Comparison of ENCODE assay signal across 1 cellular context in the genomic region with DNA sequence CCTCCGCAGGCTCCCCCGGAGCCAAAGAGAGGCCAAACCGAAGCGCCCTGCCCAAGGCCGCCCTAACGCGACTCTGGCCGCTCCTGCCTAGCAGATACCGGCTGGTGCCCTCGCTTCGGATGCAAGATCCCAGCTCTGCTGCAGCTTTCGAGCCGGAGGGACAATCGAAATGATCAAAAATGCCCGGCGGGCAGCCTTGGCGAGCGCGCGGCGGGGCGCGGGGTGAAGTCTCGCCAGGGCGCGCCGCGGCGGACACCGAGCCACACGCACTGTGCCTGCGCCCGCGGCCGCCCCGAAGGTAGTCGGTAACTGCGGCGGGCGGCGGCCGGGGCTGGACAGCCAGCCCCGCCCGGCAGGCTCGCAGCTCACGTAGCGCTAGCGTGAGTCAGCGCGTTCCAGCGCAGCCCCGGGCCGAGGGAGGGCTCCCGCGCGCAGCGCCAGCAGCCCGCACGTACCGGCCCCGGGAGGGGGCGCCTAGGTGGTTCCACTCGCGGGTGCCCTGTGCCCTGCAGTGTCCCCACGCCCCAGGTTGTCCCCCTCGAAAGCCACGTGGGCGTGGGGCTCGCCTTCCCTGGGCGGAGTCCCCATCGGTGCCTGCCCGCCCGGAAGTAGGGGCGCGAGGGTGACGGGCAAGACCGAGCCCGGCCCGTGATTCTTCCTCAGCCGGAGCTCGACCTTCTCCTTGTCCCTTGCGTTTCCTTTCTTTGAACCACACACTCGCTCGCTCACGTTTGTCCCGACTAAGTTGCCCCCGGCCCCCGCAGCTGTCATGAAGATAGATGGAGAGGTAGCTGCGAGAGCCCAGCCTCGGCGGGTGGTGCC.
TF ChIP-seq lines count a peak whose summit lies in the region.

No MANE protein-coding gene starts in this region.

TF ChIP-seq in K562, 482 proteins besides CTCF, POLR2A, EP300 and RAD21 (continued from another document and continues in another):
- TF ChIP-seq, protein P1, sequence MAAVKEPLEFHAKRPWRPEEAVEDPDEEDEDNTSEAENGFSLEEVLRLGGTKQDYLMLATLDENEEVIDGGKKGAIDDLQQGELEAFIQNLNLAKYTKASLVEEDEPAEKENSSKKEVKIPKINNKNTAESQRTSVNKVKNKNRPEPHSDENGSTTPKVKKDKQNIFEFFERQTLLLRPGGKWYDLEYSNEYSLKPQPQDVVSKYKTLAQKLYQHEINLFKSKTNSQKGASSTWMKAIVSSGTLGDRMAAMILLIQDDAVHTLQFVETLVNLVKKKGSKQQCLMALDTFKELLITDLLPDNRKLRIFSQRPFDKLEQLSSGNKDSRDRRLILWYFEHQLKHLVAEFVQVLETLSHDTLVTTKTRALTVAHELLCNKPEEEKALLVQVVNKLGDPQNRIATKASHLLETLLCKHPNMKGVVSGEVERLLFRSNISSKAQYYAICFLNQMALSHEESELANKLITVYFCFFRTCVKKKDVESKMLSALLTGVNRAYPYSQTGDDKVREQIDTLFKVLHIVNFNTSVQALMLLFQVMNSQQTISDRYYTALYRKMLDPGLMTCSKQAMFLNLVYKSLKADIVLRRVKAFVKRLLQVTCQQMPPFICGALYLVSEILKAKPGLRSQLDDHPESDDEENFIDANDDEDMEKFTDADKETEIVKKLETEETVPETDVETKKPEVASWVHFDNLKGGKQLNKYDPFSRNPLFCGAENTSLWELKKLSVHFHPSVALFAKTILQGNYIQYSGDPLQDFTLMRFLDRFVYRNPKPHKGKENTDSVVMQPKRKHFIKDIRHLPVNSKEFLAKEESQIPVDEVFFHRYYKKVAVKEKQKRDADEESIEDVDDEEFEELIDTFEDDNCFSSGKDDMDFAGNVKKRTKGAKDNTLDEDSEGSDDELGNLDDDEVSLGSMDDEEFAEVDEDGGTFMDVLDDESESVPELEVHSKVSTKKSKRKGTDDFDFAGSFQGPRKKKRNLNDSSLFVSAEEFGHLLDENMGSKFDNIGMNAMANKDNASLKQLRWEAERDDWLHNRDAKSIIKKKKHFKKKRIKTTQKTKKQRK (IDR thresholded peaks at IDR 0.05; ENCODE audit: borderline replicate concordance, low read depth, low read length) = no peak
- TF ChIP-seq TRIM24 (IDR thresholded peaks at IDR 0.05) (peak in 1 of 2 experiments; percentile 48; a peak in 1 of 4 replicates), KDM2B (CRISPR knock-in tag; IDR thresholded peaks at IDR 0.05) (peak; percentile 45; the same call in 1 of the 2 replicates), HDAC2 (IDR thresholded peaks at IDR 0.05) (peak; percentile 46; the same call in 1 of the 2 replicates), FOXK1 (CRISPR knock-in tag; IDR thresholded peaks at IDR 0.05; ENCODE audit: borderline replicate concordance) (no peak), HDAC1 (IDR thresholded peaks at IDR 0.05) (peak in 1 of 2 experiments; percentile 59; a peak in 2 of 4 replicates), NR1H2 (CRISPR knock-in tag; IDR thresholded peaks at IDR 0.05) (no peak), TCFL5 (CRISPR knock-in tag; conservative IDR thresholded peaks at IDR 0.05) (no peak), NRF1 (conservative IDR thresholded peaks at IDR 0.05 in 1 of 2, IDR thresholded peaks at IDR 0.05 in 1 of 2) (peak; percentile 83 to 84), LARP7 (IDR thresholded peaks at IDR 0.05) (no peak), SUPT5H (IDR thresholded peaks at IDR 0.05) (0 out of 2 replicates have a peak, but pooled peaks have one; percentile 53), NFATC3 (IDR thresholded peaks at IDR 0.05) (no peak), HDAC3 (IDR thresholded peaks at IDR 0.05; ENCODE audit: borderline replicate concordance, partially characterized antibody) (no peak)
- TF ChIP-seq, protein P2, sequence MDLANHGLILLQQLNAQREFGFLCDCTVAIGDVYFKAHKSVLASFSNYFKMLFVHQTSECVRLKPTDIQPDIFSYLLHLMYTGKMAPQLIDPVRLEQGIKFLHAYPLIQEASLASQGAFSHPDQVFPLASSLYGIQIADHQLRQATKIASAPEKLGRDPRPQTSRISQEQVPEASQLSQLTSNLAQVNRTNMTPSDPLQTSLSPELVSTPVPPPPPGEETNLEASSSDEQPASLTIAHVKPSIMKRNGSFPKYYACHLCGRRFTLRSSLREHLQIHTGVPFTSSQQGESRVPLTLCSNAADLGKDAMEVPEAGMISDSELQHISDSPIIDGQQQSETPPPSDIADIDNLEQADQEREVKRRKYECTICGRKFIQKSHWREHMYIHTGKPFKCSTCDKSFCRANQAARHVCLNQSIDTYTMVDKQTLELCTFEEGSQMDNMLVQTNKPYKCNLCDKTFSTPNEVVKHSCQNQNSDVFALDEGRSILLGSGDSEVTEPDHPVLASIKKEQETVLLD (IDR thresholded peaks at IDR 0.05) = peak; percentile 70; the same call in 1 of the 2 replicates
- TF ChIP-seq, protein P3, sequence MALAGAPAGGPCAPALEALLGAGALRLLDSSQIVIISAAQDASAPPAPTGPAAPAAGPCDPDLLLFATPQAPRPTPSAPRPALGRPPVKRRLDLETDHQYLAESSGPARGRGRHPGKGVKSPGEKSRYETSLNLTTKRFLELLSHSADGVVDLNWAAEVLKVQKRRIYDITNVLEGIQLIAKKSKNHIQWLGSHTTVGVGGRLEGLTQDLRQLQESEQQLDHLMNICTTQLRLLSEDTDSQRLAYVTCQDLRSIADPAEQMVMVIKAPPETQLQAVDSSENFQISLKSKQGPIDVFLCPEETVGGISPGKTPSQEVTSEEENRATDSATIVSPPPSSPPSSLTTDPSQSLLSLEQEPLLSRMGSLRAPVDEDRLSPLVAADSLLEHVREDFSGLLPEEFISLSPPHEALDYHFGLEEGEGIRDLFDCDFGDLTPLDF (CRISPR knock-in tag; IDR thresholded peaks at IDR 0.05) = no peak
- TF ChIP-seq, protein P4, sequence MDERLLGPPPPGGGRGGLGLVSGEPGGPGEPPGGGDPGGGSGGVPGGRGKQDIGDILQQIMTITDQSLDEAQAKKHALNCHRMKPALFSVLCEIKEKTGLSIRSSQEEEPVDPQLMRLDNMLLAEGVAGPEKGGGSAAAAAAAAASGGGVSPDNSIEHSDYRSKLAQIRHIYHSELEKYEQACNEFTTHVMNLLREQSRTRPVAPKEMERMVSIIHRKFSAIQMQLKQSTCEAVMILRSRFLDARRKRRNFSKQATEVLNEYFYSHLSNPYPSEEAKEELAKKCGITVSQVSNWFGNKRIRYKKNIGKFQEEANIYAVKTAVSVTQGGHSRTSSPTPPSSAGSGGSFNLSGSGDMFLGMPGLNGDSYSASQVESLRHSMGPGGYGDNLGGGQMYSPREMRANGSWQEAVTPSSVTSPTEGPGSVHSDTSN (CRISPR knock-in tag; IDR thresholded peaks at IDR 0.05; ENCODE audit: low read depth) = no peak
- TF ChIP-seq, protein P4 (tag; conservative IDR thresholded peaks at IDR 0.05; ENCODE audit: low read depth) = 0 out of 2 replicates have a peak, but pooled peaks have one; percentile 25
- TF ChIP-seq, protein P5, sequence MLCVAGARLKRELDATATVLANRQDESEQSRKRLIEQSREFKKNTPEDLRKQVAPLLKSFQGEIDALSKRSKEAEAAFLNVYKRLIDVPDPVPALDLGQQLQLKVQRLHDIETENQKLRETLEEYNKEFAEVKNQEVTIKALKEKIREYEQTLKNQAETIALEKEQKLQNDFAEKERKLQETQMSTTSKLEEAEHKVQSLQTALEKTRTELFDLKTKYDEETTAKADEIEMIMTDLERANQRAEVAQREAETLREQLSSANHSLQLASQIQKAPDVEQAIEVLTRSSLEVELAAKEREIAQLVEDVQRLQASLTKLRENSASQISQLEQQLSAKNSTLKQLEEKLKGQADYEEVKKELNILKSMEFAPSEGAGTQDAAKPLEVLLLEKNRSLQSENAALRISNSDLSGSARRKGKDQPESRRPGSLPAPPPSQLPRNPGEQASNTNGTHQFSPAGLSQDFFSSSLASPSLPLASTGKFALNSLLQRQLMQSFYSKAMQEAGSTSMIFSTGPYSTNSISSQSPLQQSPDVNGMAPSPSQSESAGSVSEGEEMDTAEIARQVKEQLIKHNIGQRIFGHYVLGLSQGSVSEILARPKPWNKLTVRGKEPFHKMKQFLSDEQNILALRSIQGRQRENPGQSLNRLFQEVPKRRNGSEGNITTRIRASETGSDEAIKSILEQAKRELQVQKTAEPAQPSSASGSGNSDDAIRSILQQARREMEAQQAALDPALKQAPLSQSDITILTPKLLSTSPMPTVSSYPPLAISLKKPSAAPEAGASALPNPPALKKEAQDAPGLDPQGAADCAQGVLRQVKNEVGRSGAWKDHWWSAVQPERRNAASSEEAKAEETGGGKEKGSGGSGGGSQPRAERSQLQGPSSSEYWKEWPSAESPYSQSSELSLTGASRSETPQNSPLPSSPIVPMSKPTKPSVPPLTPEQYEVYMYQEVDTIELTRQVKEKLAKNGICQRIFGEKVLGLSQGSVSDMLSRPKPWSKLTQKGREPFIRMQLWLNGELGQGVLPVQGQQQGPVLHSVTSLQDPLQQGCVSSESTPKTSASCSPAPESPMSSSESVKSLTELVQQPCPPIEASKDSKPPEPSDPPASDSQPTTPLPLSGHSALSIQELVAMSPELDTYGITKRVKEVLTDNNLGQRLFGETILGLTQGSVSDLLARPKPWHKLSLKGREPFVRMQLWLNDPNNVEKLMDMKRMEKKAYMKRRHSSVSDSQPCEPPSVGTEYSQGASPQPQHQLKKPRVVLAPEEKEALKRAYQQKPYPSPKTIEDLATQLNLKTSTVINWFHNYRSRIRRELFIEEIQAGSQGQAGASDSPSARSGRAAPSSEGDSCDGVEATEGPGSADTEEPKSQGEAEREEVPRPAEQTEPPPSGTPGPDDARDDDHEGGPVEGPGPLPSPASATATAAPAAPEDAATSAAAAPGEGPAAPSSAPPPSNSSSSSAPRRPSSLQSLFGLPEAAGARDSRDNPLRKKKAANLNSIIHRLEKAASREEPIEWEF (CRISPR knock-in tag; IDR thresholded peaks at IDR 0.05) = no peak
- TF ChIP-seq, protein P6, sequence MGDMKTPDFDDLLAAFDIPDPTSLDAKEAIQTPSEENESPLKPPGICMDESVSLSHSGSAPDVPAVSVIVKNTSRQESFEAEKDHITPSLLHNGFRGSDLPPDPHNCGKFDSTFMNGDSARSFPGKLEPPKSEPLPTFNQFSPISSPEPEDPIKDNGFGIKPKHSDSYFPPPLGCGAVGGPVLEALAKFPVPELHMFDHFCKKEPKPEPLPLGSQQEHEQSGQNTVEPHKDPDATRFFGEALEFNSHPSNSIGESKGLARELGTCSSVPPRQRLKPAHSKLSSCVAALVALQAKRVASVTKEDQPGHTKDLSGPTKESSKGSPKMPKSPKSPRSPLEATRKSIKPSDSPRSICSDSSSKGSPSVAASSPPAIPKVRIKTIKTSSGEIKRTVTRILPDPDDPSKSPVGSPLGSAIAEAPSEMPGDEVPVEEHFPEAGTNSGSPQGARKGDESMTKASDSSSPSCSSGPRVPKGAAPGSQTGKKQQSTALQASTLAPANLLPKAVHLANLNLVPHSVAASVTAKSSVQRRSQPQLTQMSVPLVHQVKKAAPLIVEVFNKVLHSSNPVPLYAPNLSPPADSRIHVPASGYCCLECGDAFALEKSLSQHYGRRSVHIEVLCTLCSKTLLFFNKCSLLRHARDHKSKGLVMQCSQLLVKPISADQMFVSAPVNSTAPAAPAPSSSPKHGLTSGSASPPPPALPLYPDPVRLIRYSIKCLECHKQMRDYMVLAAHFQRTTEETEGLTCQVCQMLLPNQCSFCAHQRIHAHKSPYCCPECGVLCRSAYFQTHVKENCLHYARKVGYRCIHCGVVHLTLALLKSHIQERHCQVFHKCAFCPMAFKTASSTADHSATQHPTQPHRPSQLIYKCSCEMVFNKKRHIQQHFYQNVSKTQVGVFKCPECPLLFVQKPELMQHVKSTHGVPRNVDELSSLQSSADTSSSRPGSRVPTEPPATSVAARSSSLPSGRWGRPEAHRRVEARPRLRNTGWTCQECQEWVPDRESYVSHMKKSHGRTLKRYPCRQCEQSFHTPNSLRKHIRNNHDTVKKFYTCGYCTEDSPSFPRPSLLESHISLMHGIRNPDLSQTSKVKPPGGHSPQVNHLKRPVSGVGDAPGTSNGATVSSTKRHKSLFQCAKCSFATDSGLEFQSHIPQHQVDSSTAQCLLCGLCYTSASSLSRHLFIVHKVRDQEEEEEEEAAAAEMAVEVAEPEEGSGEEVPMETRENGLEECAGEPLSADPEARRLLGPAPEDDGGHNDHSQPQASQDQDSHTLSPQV (IDR thresholded peaks at IDR 0.05) = peak; percentile 95
- TF ChIP-seq, protein P7, sequence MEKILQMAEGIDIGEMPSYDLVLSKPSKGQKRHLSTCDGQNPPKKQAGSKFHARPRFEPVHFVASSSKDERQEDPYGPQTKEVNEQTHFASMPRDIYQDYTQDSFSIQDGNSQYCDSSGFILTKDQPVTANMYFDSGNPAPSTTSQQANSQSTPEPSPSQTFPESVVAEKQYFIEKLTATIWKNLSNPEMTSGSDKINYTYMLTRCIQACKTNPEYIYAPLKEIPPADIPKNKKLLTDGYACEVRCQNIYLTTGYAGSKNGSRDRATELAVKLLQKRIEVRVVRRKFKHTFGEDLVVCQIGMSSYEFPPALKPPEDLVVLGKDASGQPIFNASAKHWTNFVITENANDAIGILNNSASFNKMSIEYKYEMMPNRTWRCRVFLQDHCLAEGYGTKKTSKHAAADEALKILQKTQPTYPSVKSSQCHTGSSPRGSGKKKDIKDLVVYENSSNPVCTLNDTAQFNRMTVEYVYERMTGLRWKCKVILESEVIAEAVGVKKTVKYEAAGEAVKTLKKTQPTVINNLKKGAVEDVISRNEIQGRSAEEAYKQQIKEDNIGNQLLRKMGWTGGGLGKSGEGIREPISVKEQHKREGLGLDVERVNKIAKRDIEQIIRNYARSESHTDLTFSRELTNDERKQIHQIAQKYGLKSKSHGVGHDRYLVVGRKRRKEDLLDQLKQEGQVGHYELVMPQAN (IDR thresholded peaks at IDR 0.05; ENCODE audit: borderline replicate concordance) = no peak
- TF ChIP-seq, protein P8, sequence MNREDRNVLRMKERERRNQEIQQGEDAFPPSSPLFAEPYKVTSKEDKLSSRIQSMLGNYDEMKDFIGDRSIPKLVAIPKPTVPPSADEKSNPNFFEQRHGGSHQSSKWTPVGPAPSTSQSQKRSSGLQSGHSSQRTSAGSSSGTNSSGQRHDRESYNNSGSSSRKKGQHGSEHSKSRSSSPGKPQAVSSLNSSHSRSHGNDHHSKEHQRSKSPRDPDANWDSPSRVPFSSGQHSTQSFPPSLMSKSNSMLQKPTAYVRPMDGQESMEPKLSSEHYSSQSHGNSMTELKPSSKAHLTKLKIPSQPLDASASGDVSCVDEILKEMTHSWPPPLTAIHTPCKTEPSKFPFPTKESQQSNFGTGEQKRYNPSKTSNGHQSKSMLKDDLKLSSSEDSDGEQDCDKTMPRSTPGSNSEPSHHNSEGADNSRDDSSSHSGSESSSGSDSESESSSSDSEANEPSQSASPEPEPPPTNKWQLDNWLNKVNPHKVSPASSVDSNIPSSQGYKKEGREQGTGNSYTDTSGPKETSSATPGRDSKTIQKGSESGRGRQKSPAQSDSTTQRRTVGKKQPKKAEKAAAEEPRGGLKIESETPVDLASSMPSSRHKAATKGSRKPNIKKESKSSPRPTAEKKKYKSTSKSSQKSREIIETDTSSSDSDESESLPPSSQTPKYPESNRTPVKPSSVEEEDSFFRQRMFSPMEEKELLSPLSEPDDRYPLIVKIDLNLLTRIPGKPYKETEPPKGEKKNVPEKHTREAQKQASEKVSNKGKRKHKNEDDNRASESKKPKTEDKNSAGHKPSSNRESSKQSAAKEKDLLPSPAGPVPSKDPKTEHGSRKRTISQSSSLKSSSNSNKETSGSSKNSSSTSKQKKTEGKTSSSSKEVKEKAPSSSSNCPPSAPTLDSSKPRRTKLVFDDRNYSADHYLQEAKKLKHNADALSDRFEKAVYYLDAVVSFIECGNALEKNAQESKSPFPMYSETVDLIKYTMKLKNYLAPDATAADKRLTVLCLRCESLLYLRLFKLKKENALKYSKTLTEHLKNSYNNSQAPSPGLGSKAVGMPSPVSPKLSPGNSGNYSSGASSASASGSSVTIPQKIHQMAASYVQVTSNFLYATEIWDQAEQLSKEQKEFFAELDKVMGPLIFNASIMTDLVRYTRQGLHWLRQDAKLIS (CRISPR knock-in tag; IDR thresholded peaks at IDR 0.05) = no peak
